Comparison of ENCODE assay signal across 11 cellular contexts in genomic region chr5:133321833-133322420, GRCh38.
DNase-seq lines count a peak whose midpoint lies in the region; ATAC-seq and TF ChIP-seq lines count a peak whose summit lies in the region.
"Had no signal": no experiment of that assay in that cellular context is flagged by ENCODE, and none has a peak within 500 bp of the region (broad histone marks: within the 10 kb centered on the region; RNA-seq: fewer than 3 reads in every experiment).

No MANE protein-coding gene starts in this region.

- peak; percentile 56 to 68 for DNase-seq in activated CD4-positive, alpha-beta T cell treated with anti-CD3 and anti-CD28 coated beads, Interleukin-2, amount 50 U/mL, for 48 hours
- peak; percentile 27 to 42 for DNase-seq in stimulated activated CD4-positive, alpha-beta T cell treated with anti-CD3 and anti-CD28 coated beads, Interleukin-2, amount 100 ng/mL, for 48 hours
- DNase-seq in iPS-NIHi7 (ENCODE audit: extremely low spot score) (no peak), GM19240 (ENCODE audit: insufficient read length, low spot score) (no peak), ascending aorta (ENCODE audit: low spot score in 2 of 2) (no peak), SKM-1 (lab: John Stamatoyannopoulos, UW; ENCODE audit: unreplicated experiment) (no peak)
- DNase-seq: activated CD8-positive, alpha-beta memory T cell treated with anti-CD3 and anti-CD28 coated beads for 24 hours; brain microvascular endothelial cell; NCI-H524 treated with DMSO at 0.1 percent for 48 hours had no signal

- intact Hi-C loops in ascending aorta (cut with DNase I): no loop called here

- no peaks in the 10 kb centered on the region for H3K4me1 ChIP-seq in ascending aorta

- H3K36me3 ChIP-seq in ascending aorta: no peaks in the 10 kb centered on the region
- H3K36me3 ChIP-seq: brain microvascular endothelial cell had no signal

- no peak overlapping the region for H3K4me3 ChIP-seq in ascending aorta

- no peaks in the 10 kb centered on the region for H3K27me3 ChIP-seq in ascending aorta
- H3K27me3 ChIP-seq: brain microvascular endothelial cell had no signal

- no peak for TF ChIP-seq CTCF in ascending aorta (IDR thresholded peaks at IDR 0.05)

- no peak overlapping the region for H3K27ac ChIP-seq in ascending aorta
- H3K27ac ChIP-seq: brain microvascular endothelial cell had no signal

- ATAC-seq in GM18520 (IDR thresholded peaks at IDR 0.05; ENCODE audit: unreplicated experiment) (peak; percentile 42), GM21786 (IDR thresholded peaks at IDR 0.05; ENCODE audit: unreplicated experiment) (peak; percentile 44)

- no peaks in the 10 kb centered on the region for H3K9me3 ChIP-seq in ascending aorta

Comparison
In these comparisons a context has a peak if more than half of its experiments do, and no peak if none do; other contexts are left out.
1. DNase-seq: peak in activated CD4-positive, alpha-beta T cell treated with anti-CD3 and anti-CD28 coated beads, Interleukin-2, amount 50 U/mL, for 48 hours (2 of 2) and stimulated activated CD4-positive, alpha-beta T cell treated with anti-CD3 and anti-CD28 coated beads, Interleukin-2, amount 100 ng/mL, for 48 hours (2 of 2); none in iPS-NIHi7 (single experiment), GM19240 (single experiment), ascending aorta (0 of 2) and SKM-1 (single experiment).